ENCODE assay signal across 10 cellular contexts in genomic region chr6:90131614-90132423, GRCh38.
A peak's percentile ranks its signal among the peaks of the same experiment; 100 is the strongest.
DNase-seq lines count a peak whose midpoint lies in the region; ATAC-seq and TF ChIP-seq lines count a peak whose summit lies in the region.
"Had no signal": no experiment of that assay in that cellular context is flagged by ENCODE, and none has a peak within 500 bp of the region (broad histone marks: within the 10 kb centered on the region; RNA-seq: fewer than 3 reads in every experiment).

No MANE protein-coding gene starts in this region.

- H3K27me3 ChIP-seq in testis, result no peaks in the 10 kb centered on the region

- no peak for TF ChIP-seq POLR2A in testis (IDR thresholded peaks at IDR 0.05)

- ATAC-seq in mucosa of descending colon (no peak), HG02840 (IDR thresholded peaks at IDR 0.05; ENCODE audit: low FRiP score, unreplicated experiment) (no peak), GM18511 (IDR thresholded peaks at IDR 0.05; ENCODE audit: unreplicated experiment) (no peak)

- H3K36me3 ChIP-seq in mucosa of descending colon (ENCODE audit: low read depth) (no peaks in the 10 kb centered on the region), testis (ENCODE audit: low read depth, missing control alignments) (no peaks in the 10 kb centered on the region)

- H3K27ac ChIP-seq in angular gyrus (ENCODE audit: low read depth, low read length) (peak overlapping the region; percentile 12), testis (no peak overlapping the region)

- H3K9me3 ChIP-seq in mucosa of descending colon, result no peaks in the 10 kb centered on the region
- H3K9me3 ChIP-seq in testis, result no peaks in the 10 kb centered on the region

- 85 to 89% methylated on average over 7 of the region's 7 CpGs for WGBS in testis, 2 donors

- H3K4me3 ChIP-seq in mucosa of descending colon, result no peak overlapping the region
- no peak overlapping the region for H3K4me3 ChIP-seq in testis

- intact Hi-C loops in mucosa of descending colon (cut with DNase I, micrococcal nuclease) (no loop called here), testis (cut with DNase I; ENCODE audit: low total_unique reads) (no loop called here)

- DNase-seq in AML-193 (lab: John Stamatoyannopoulos, UW) (peak; percentile 22 to 29), M059J (ENCODE audit: low read depth) (peak; percentile 45), mucosa of descending colon (peak in 2 of 3 donors; percentile 12 to 60), testis (no peak), NCI-H526 treated with DMSO at 0.1 percent for 48 hours (lab: John Stamatoyannopoulos, UW) (no peak)
- DNase-seq: central memory CD4-positive, alpha-beta T cell; hippocampal formation had no signal

- no peaks in the 10 kb centered on the region for H3K4me1 ChIP-seq in mucosa of descending colon (ENCODE audit: low read depth)
- no peaks in the 10 kb centered on the region for H3K4me1 ChIP-seq in testis

- TF ChIP-seq CTCF in mucosa of descending colon (IDR thresholded peaks at IDR 0.05) (no peak), testis (IDR thresholded peaks at IDR 0.05) (no peak)

Comparison
In these comparisons a context has a peak if more than half of its experiments do, and no peak if none do; other contexts are left out.
1. DNase-seq: peak in AML-193 (2 of 2), M059J (single experiment) and mucosa of descending colon (2 of 3); none in testis (single experiment) and NCI-H526 treated with DMSO at 0.1 percent for 48 hours (single experiment).